In genomic region chr14:100417466-100417865, GRCh38 we compare ENCODE assay signal across 8 cellular contexts. TPM values are rescaled to one million over a fixed set of nuclear protein-coding genes. Genes with fewer than 3 reads are reported as not detected.
DNase-seq lines count a peak whose midpoint lies in the region; ATAC-seq and TF ChIP-seq lines count a peak whose summit lies in the region.

No MANE protein-coding gene starts in this region.

- peaks cover 0 to 4% of the 10 kb centered on the region in 2 donors for H3K4me1 ChIP-seq in lung (ENCODE audit: control insufficient read depth in 2 of 2, insufficient read depth in 2 of 2, low read length in 2 of 2)

- no peak for TF ChIP-seq CTCF in lung (IDR thresholded peaks at IDR 0.05; ENCODE audit: control extremely low read depth, extremely low read depth)

- H3K36me3 Mint-ChIP-seq in activated CD4-positive, alpha-beta T cell treated with anti-CD3 and anti-CD28 coated beads, Interleukin-2, amount 10 ng/mL, durations not matched to agents 7 days and 5 days (ENCODE audit: low read depth) = no peaks in the 10 kb centered on the region

- H3K4me1 Mint-ChIP-seq in activated CD4-positive, alpha-beta T cell treated with anti-CD3 and anti-CD28 coated beads, Interleukin-2, amount 10 ng/mL, durations not matched to agents 7 days and 5 days = no peaks in the 10 kb centered on the region

- CTCF ChIA-PET in activated CD4-positive, alpha-beta T cell treated with anti-CD3 and anti-CD28 coated beads, Interleukin-2, amount 10 ng/mL, durations not matched to agents 7 days and 5 days (lab: Charles Lee) = interaction anchor here (1.4 kb wide), 1 partner anchor 229 kb away, joined by 3 read pairs; no protein-coding TSS in a partner anchor

- H3K9me3 ChIP-seq in lung (ENCODE audit: control insufficient read depth in 2 of 2, insufficient read depth in 1 of 2, low read length in 1 of 2) = no peaks in the 10 kb centered on the region

- DNase-seq in ELR (ENCODE audit: low read depth) (peak; percentile 96), NCI-H82 (lab: John Stamatoyannopoulos, UW) (peak; percentile 62), ecto neural progenitor cell (ENCODE audit: low spot score) (peak; percentile 80), lung (ENCODE audit: low spot score) (no peak)
- DNase-seq in activated T-cell treated with anti-CD3 and anti-CD28 coated beads, Interleukin-2, amount 50 U/mL, for 1 hour = no peak
- DNase-seq in stimulated activated CD4-positive, alpha-beta T cell treated with anti-CD3 and anti-CD28 coated beads, Interleukin-4, amount 100 ng/mL, for 4 hours = no peak
- no peak for DNase-seq in activated CD4-positive, alpha-beta T cell treated with anti-CD3 and anti-CD28 coated beads, Interleukin-2, amount 10 ng/mL, durations not matched to agents 7 days and 5 days

- no peaks in the 10 kb centered on the region for H3K27me3 Mint-ChIP-seq in activated CD4-positive, alpha-beta T cell treated with anti-CD3 and anti-CD28 coated beads, Interleukin-2, amount 10 ng/mL, durations not matched to agents 7 days and 5 days

- no peaks in the 10 kb centered on the region for H3K36me3 ChIP-seq in lung (ENCODE audit: control insufficient read depth in 2 of 2, insufficient read depth in 2 of 2, low read length in 2 of 2)

- WGBS in lung, 2 donors = 73 to 91% methylated on average over 7 of the region's 7 CpGs

- POLR2A ChIA-PET in activated CD4-positive, alpha-beta T cell treated with anti-CD3 and anti-CD28 coated beads, Interleukin-2, amount 10 ng/mL, durations not matched to agents 7 days and 5 days (lab: Charles Lee) = no interaction called here

- no peak overlapping the region for H3K4me3 Mint-ChIP-seq in activated CD4-positive, alpha-beta T cell treated with anti-CD3 and anti-CD28 coated beads, Interleukin-2, amount 10 ng/mL, durations not matched to agents 7 days and 5 days

- no peak overlapping the region for H3K27ac Mint-ChIP-seq in activated CD4-positive, alpha-beta T cell treated with anti-CD3 and anti-CD28 coated beads, Interleukin-2, amount 10 ng/mL, durations not matched to agents 7 days and 5 days

- H3K27ac ChIP-seq in lung (ENCODE audit: low read depth in 1 of 2, low read length in 1 of 2) = no peak overlapping the region

- no peak overlapping the region for H3K4me3 ChIP-seq in lung

- no peaks in the 10 kb centered on the region for H3K27me3 ChIP-seq in lung (ENCODE audit: control insufficient read depth, insufficient read depth)

- ATAC-seq in lung (ENCODE audit: insufficient read depth, low FRiP score) = peak; percentile 79
- no peak for ATAC-seq in HG02884 (IDR thresholded peaks at IDR 0.05; ENCODE audit: unreplicated experiment)

- no peaks in the 10 kb centered on the region for H3K9me3 Mint-ChIP-seq in activated CD4-positive, alpha-beta T cell treated with anti-CD3 and anti-CD28 coated beads, Interleukin-2, amount 10 ng/mL, durations not matched to agents 7 days and 5 days

RNA-seq across cellular contexts. Expression of gene WDR25, which starts 41.2 kb away (rescaled TPM):
- total RNA-seq in lung = 10 to 100 TPM; 12.1 to 12.6 TPM
- polyA plus RNA-seq in lung = 1 to 10 TPM; 6.1 to 7.7 TPM
- 1 to 10 TPM; 6.8 to 7.0 TPM for total RNA-seq in activated CD4-positive, alpha-beta T cell treated with anti-CD3 and anti-CD28 coated beads, Interleukin-2, amount 10 ng/mL, durations not matched to agents 7 days and 5 days

Comparison
In these comparisons a context has a peak if more than half of its experiments do, and no peak if none do; other contexts are left out.
1. DNase-seq: peak in ELR (single experiment), NCI-H82 (single experiment) and ecto neural progenitor cell (single experiment); none in lung (single experiment), activated T-cell treated with anti-CD3 and anti-CD28 coated beads, Interleukin-2, amount 50 U/mL, for 1 hour (single experiment), stimulated activated CD4-positive, alpha-beta T cell treated with anti-CD3 and anti-CD28 coated beads, Interleukin-4, amount 100 ng/mL, for 4 hours (0 of 2) and activated CD4-positive, alpha-beta T cell treated with anti-CD3 and anti-CD28 coated beads, Interleukin-2, amount 10 ng/mL, durations not matched to agents 7 days and 5 days (single experiment).